Comparison of ENCODE assay signal across 17 cellular contexts in the genomic region with DNA sequence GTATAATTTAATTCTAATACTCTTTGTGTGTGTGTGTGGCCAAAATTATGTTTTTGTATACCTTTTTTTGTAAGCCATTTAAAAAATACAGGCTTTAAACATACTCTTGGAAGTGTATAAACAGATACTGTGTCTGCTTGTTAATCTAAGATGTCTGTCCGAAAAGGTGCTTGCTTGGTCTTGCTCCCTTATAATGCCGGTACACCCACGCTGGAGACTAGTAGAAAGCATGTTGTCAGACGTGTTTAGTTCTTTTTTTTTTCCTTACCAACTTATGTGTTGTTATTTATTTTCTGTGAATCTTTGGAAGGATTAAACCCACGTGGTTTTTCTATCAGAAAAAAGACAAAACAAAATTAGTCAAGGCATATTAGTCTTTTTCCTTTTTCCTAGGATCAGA. TPM values are rescaled to one million over a fixed set of nuclear protein-coding genes. Genes with fewer than 3 reads are reported as not detected.
DNase-seq lines count a peak whose midpoint lies in the region; ATAC-seq, FAIRE-seq and TF ChIP-seq lines count a peak whose summit lies in the region.
"Had no signal": no experiment of that assay in that cellular context is flagged by ENCODE, and none has a peak within 500 bp of the region (broad histone marks: within the 10 kb centered on the region; RNA-seq: fewer than 3 reads in every experiment).

No MANE protein-coding gene starts in this region.

- H3K9me3 ChIP-seq in mammary epithelial cell (replicated peaks; ENCODE audit: insufficient read depth, low read length) (no peaks in the 10 kb centered on the region), breast epithelium (no peaks in the 10 kb centered on the region)
- H3K9me3 ChIP-seq: BLaER1 had no signal

- TF ChIP-seq CTCF in mammary epithelial cell (conservative IDR thresholded peaks at IDR 0.05 in 1 of 2, IDR thresholded peaks at IDR 0.05 in 1 of 2; ENCODE audit: extremely low read depth in 1 of 2, insufficient read depth in 1 of 2, low read depth in 1 of 2, low read length in 2 of 2) (no peak), breast epithelium (IDR thresholded peaks at IDR 0.05) (no peak), bronchial epithelial cell (IDR thresholded peaks at IDR 0.05; ENCODE audit: insufficient read depth, low read length, severe bottlenecking) (no peak), foreskin keratinocyte (conservative IDR thresholded peaks at IDR 0.05) (no peak), type B pancreatic cell (conservative IDR thresholded peaks at IDR 0.05) (no peak)

- no peaks in the 10 kb centered on the region for H4K20me1 ChIP-seq in mammary epithelial cell (ENCODE audit: insufficient read depth, low read length)

- no TSS peak for BruUV-seq in mammary epithelial cell (replicated peaks; lab: Mats Ljungman, UMichigan)

- no peak for TF ChIP-seq POLR2A in breast epithelium (IDR thresholded peaks at IDR 0.05)

- ATAC-seq in foreskin keratinocyte (no peak), GM18868 (IDR thresholded peaks at IDR 0.05; ENCODE audit: unreplicated experiment) (no peak)
- ATAC-seq: PC-3 had no signal

- H3K27me3 ChIP-seq in mammary epithelial cell (ENCODE audit: insufficient read depth, low read length) (no peaks in the 10 kb centered on the region), breast epithelium (no peaks in the 10 kb centered on the region), bronchial epithelial cell (ENCODE audit: control insufficient read depth, insufficient read depth, low read length) (no peaks in the 10 kb centered on the region), foreskin keratinocyte (no peaks in the 10 kb centered on the region)
- H3K27me3 ChIP-seq: BLaER1 had no signal

- H3K27ac Mint-ChIP-seq in type B pancreatic cell: peak overlapping the region; percentile 91

- H3K4me1 ChIP-seq in mammary epithelial cell (ENCODE audit: insufficient read depth, low read length) (peaks cover 7% of the 10 kb centered on the region), breast epithelium (no peaks in the 10 kb centered on the region), foreskin keratinocyte (peaks cover 14% of the 10 kb centered on the region)

- H3K27ac ChIP-seq in mammary epithelial cell (ENCODE audit: insufficient read depth, low read depth, low read length) (peak overlapping the region; percentile 53), breast epithelium (peak overlapping the region in 1 of 2 donors; percentile 29), foreskin keratinocyte (no peak overlapping the region)
- H3K27ac ChIP-seq: BLaER1 had no signal

- H3K4me3 ChIP-seq in mammary epithelial cell (replicated peaks in 1 of 3; ENCODE audit: insufficient read depth in 1 of 3, low read depth in 2 of 3, low read length in 3 of 3): peak overlapping the region in 2 of 3 experiments; percentile 6 to 38
- H3K4me3 ChIP-seq in breast epithelium: no peak overlapping the region
- H3K4me3 ChIP-seq in bronchial epithelial cell (ENCODE audit: low read depth, low read length): no peak overlapping the region
- H3K4me3 ChIP-seq: BLaER1 had no signal

- dilution Hi-C loops in mammary epithelial cell (cut with HindIII; ENCODE audit: low sequenced_read_pairs): no loop called here

- H3K9me3 Mint-ChIP-seq in type B pancreatic cell: no peaks in the 10 kb centered on the region
- H3K9me3 Mint-ChIP-seq: CD8-positive, alpha-beta memory T cell had no signal

- H3K4me1 Mint-ChIP-seq in type B pancreatic cell (ENCODE audit: unreplicated experiment): peaks cover 16% of the 10 kb centered on the region

- H3K36me3 ChIP-seq in mammary epithelial cell (ENCODE audit: insufficient read depth, low read length) (peaks cover 5% of the 10 kb centered on the region), breast epithelium (no peaks in the 10 kb centered on the region), bronchial epithelial cell (ENCODE audit: control insufficient read depth, insufficient read depth, low read length) (peaks cover 1% of the 10 kb centered on the region)

- peaks cover 3% of the 10 kb centered on the region for H3K36me3 Mint-ChIP-seq in type B pancreatic cell

- DNase-seq in mammary epithelial cell: peak; percentile 59
- DNase-seq in breast epithelium (ENCODE audit: low spot score in 2 of 2): no peak
- peak; percentile 75 for DNase-seq in bronchial epithelial cell (ENCODE audit: low read depth)
- peak; percentile 8 to 19 for DNase-seq in foreskin keratinocyte
- DNase-seq in type B pancreatic cell (ENCODE audit: extremely low spot score, unreplicated experiment): no peak
- no peak for DNase-seq in NCI-H69 (lab: John Stamatoyannopoulos, UW)
- DNase-seq in DMS79 treated with DMSO at 0.1 percent for 48 hours (lab: John Stamatoyannopoulos, UW): no peak
- DNase-seq: CD8-positive, alpha-beta memory T cell; DND-41; GDM1; MV-4-11; NCI-H1417; NCI-H1930; PC-3 had no signal

- H3K9ac ChIP-seq in mammary epithelial cell (ENCODE audit: insufficient read depth, low read length): peak overlapping the region; percentile 37
- H3K9ac ChIP-seq: BLaER1 had no signal

- peak overlapping the region; percentile 71 for H3K4me3 Mint-ChIP-seq in type B pancreatic cell
- H3K4me3 Mint-ChIP-seq: CD8-positive, alpha-beta memory T cell had no signal

- H3K27me3 Mint-ChIP-seq in type B pancreatic cell: no peaks in the 10 kb centered on the region
- H3K27me3 Mint-ChIP-seq: CD8-positive, alpha-beta memory T cell had no signal

- FAIRE-seq in bronchial epithelial cell (lab: Jason Lieb, UNC): no peak
- FAIRE-seq: GM12892 had no signal

- CTCF ChIA-PET in mammary epithelial cell (lab: Charles Lee; ENCODE audit: low non-redundant PET): no interaction called here

- in situ Hi-C loops in mammary epithelial cell (cut with MboI; ENCODE audit: low sequenced_read_pairs in 2 of 2): no loop called here

- intact Hi-C loops in mammary epithelial cell (cut with micrococcal nuclease) (no loop called here), breast epithelium (cut with DNase I; ENCODE audit: low total_unique reads) (no loop called here)

- H3K79me2 ChIP-seq in mammary epithelial cell (ENCODE audit: insufficient read depth, low read length): peaks cover 91% of the 10 kb centered on the region

- WGBS in mammary epithelial cell (ENCODE audit: low coverage, missing lambda C conversion rate): 3% methylated on average over 5 of the region's 5 CpGs

- no peak overlapping the region for H2AFZ ChIP-seq in mammary epithelial cell (ENCODE audit: low read depth, low read length)

- H3K4me2 ChIP-seq in mammary epithelial cell (ENCODE audit: insufficient read depth, low read depth, low read length): peak overlapping the region; percentile 71
- H3K4me2 ChIP-seq: BLaER1 had no signal

RNA-seq across cellular contexts. Expression of a gene that starts 9.5 kb away (rescaled TPM):
- total RNA-seq in mammary epithelial cell: 10 to 100 TPM; 58.1 to 73.7 TPM
- 21.2 TPM for polyA plus RNA-seq in mammary epithelial cell
- 40.2 TPM for polyA minus RNA-seq in mammary epithelial cell
- 10 to 100 TPM; 49.3 to 77.0 (median 72.7) TPM for total RNA-seq in breast epithelium
- total RNA-seq in bronchial epithelial cell: 44.0 and 58.0 TPM in 2 replicates
- total RNA-seq in foreskin keratinocyte: 45.3 and 47.2 TPM in 2 replicates
- 4.7 and 5.9 TPM in 2 replicates for polyA plus RNA-seq in foreskin keratinocyte
- 44.4 and 52.4 TPM in 2 replicates for total RNA-seq in type B pancreatic cell (ENCODE audit: low replicate concordance)

RNA-seq across cellular contexts. Expression of a gene that starts 29.9 kb away (rescaled TPM):
- total RNA-seq in mammary epithelial cell (100 to 1,000 TPM; 126 to 485 TPM), breast epithelium (100 to 1,000 TPM in 1 of 3 donors, 10 to 100 TPM in 2; 91.9 to 125 (median 95.1) TPM), bronchial epithelial cell (520 and 945 TPM in 2 replicates), foreskin keratinocyte (315 and 402 TPM in 2 replicates), type B pancreatic cell (ENCODE audit: low replicate concordance) (269 and 299 TPM in 2 replicates)
- polyA plus RNA-seq in mammary epithelial cell (237 TPM), foreskin keratinocyte (333 and 386 TPM in 2 replicates)
- 229 TPM for polyA minus RNA-seq in mammary epithelial cell

Comparison
In these comparisons a context has a peak if more than half of its experiments do, and no peak if none do; other contexts are left out.
1. DNase-seq: peak in mammary epithelial cell (single experiment), bronchial epithelial cell (single experiment) and foreskin keratinocyte (2 of 2); none in breast epithelium (0 of 2), type B pancreatic cell (single experiment), NCI-H69 (single experiment) and DMS79 treated with DMSO at 0.1 percent for 48 hours (single experiment).
2. H3K4me3 ChIP-seq: peak in mammary epithelial cell (2 of 3); none in breast epithelium (0 of 3) and bronchial epithelial cell (single experiment).